ENCODE assay signal across 9 cellular contexts in genomic region chr11:32374261-32374711, GRCh38.
DNase-seq lines count a peak whose midpoint lies in the region; ATAC-seq and TF ChIP-seq lines count a peak whose summit lies in the region.
"Had no signal": no experiment of that assay in that cellular context is flagged by ENCODE, and none has a peak within 500 bp of the region (broad histone marks: within the 10 kb centered on the region; RNA-seq: fewer than 3 reads in every experiment).

No MANE protein-coding gene starts in this region.

- POLR2A ChIA-PET in WTC11 (lab: Charles Lee): no interaction called here

- H3K27ac ChIP-seq in BLaER1 treated with 17β-estradiol and CSF1 and Interleukin-3, amounts not matched to agents 10 nM and 100 nM: no peak overlapping the region

- no peaks in the 10 kb centered on the region for H3K27me3 ChIP-seq in BLaER1 treated with 17β-estradiol and CSF1 and Interleukin-3, amounts not matched to agents 10 nM and 100 nM

- peaks cover 10% of the 10 kb centered on the region for H3K27me3 Mint-ChIP-seq in WTC11 (ENCODE audit: low read depth)

- H3K36me3 Mint-ChIP-seq in WTC11: peaks cover 7% of the 10 kb centered on the region

- 0 out of 2 replicates have a peak, but pooled peaks cover 6% of the 10 kb centered on the region for H3K4me1 Mint-ChIP-seq in WTC11

- CTCF ChIA-PET in WTC11 (lab: Charles Lee): interaction anchor here (0.5 to 1.4 kb wide), 25 partner anchors 9 to 248 kb away, joined by 3 to 19 read pairs (median 4); partner anchors contain the start of gene WT1

- no peak overlapping the region for H3K9ac ChIP-seq in BLaER1 treated with 17β-estradiol and CSF1 and Interleukin-3, amounts not matched to agents 10 nM and 100 nM

- H3K27ac Mint-ChIP-seq in WTC11: no peak overlapping the region

- peaks cover 7 to 32% (median 14%) of the 10 kb centered on the region in 11 experiments for H3K9me3 ChIP-seq in BLaER1 treated with 17β-estradiol and CSF1 and Interleukin-3, amounts not matched to agents 10 nM and 100 nM (replicated peaks in 1 of 11)

- H3K4me1 ChIP-seq in BLaER1 treated with 17β-estradiol and CSF1 and Interleukin-3, amounts not matched to agents 10 nM and 100 nM: peaks cover 0 to 6% (median 0%) of the 10 kb centered on the region in 10 experiments; a peak in 3 of 20 replicates

- in situ Hi-C loops in GM13977 (cut with MboI; ENCODE audit: low pct_unique_long_range_greater_than_20kb, low sequenced_read_pairs, unreplicated experiment): no loop called here

- no peaks in the 10 kb centered on the region for H4K20me1 ChIP-seq in BLaER1 treated with 17β-estradiol and CSF1 and Interleukin-3, amounts not matched to agents 10 nM and 100 nM

- H3K4me3 Mint-ChIP-seq in WTC11: no peak overlapping the region

- 0 out of 22 replicates have a peak, but pooled peaks cover 0 to under 1% (median 0%) of the 10 kb centered on the region in 11 experiments for H3K36me3 ChIP-seq in BLaER1 treated with 17β-estradiol and CSF1 and Interleukin-3, amounts not matched to agents 10 nM and 100 nM

- H3K4me3 ChIP-seq in BLaER1 treated with 17β-estradiol and CSF1 and Interleukin-3, amounts not matched to agents 10 nM and 100 nM: no peak overlapping the region
- H3K4me3 ChIP-seq: lung had no signal

- ATAC-seq in WTC11 (peak; percentile 98), HG03139 (IDR thresholded peaks at IDR 0.05; ENCODE audit: unreplicated experiment) (no peak)

- peak overlapping the region in 7 of 11 experiments; percentile 5 to 47 (median 17); a peak in 3 of 22 replicates for H3K4me2 ChIP-seq in BLaER1 treated with 17β-estradiol and CSF1 and Interleukin-3, amounts not matched to agents 10 nM and 100 nM

- TF ChIP-seq CTCF in GM13977 (IDR thresholded peaks at IDR 0.05; ENCODE audit: extremely low read depth, insufficient read depth, missing control alignments) (peak; percentile 65), WTC11 (IDR thresholded peaks at IDR 0.05) (peak; percentile 75)

- DNase-seq in GM13977 (ENCODE audit: low spot score) (peak; percentile 72), LoVo (ENCODE audit: low spot score) (peak; percentile 15), WTC11 (ENCODE audit: low spot score) (peak; percentile 86), iPS-NIHi7 (ENCODE audit: extremely low spot score) (peak; percentile 86), superior temporal gyrus (ENCODE audit: extremely low spot score) (no peak), DMS79 treated with DMSO at 0.1 percent for 48 hours (lab: John Stamatoyannopoulos, UW) (no peak)

- peaks cover 17% of the 10 kb centered on the region for H3K9me3 Mint-ChIP-seq in WTC11

TF ChIP-seq in WTC11, 78 proteins besides CTCF, POLR2A, EP300 and RAD21 (continues in another document):
- TF ChIP-seq EMX1 (CRISPR knock-in tag; IDR thresholded peaks at IDR 0.05) (no peak), KAT7 (CRISPR knock-in tag; IDR thresholded peaks at IDR 0.05; ENCODE audit: borderline replicate concordance) (no peak), SP1 (CRISPR knock-in tag; conservative IDR thresholded peaks at IDR 0.05) (no peak), E2F1 (CRISPR knock-in tag; IDR thresholded peaks at IDR 0.05) (no peak), ZNF263 (CRISPR knock-in tag; IDR thresholded peaks at IDR 0.05; ENCODE audit: low read depth) (no peak), TEAD4 (CRISPR knock-in tag; IDR thresholded peaks at IDR 0.05) (no peak), GTF2I (CRISPR knock-in tag; conservative IDR thresholded peaks at IDR 0.05) (no peak), ETV6 (CRISPR knock-in tag; IDR thresholded peaks at IDR 0.05) (no peak), AFF4 (CRISPR knock-in tag; IDR thresholded peaks at IDR 0.05; ENCODE audit: borderline replicate concordance) (no peak), ZNF425 (CRISPR knock-in tag; conservative IDR thresholded peaks at IDR 0.05) (no peak), SOX15 (CRISPR knock-in tag; IDR thresholded peaks at IDR 0.05) (no peak), IRF2 (CRISPR knock-in tag; IDR thresholded peaks at IDR 0.05; ENCODE audit: borderline replicate concordance, low read depth) (no peak), MYBL2 (CRISPR knock-in tag; IDR thresholded peaks at IDR 0.05) (no peak), ZNF396 (CRISPR knock-in tag; IDR thresholded peaks at IDR 0.05; ENCODE audit: borderline replicate concordance) (no peak), AR (CRISPR knock-in tag; IDR thresholded peaks at IDR 0.05) (no peak), GRHL2 (CRISPR knock-in tag; IDR thresholded peaks at IDR 0.05; ENCODE audit: insufficient replicate concordance, severe bottlenecking) (no peak)
- TF ChIP-seq, protein P1, sequence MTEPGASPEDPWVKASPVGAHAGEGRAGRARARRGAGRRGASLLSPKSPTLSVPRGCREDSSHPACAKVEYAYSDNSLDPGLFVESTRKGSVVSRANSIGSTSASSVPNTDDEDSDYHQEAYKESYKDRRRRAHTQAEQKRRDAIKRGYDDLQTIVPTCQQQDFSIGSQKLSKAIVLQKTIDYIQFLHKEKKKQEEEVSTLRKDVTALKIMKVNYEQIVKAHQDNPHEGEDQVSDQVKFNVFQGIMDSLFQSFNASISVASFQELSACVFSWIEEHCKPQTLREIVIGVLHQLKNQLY (CRISPR knock-in tag; IDR thresholded peaks at IDR 0.05): no peak

Comparison
In these comparisons a context has a peak if more than half of its experiments do, and no peak if none do; other contexts are left out.
1. DNase-seq: peak in GM13977 (single experiment), LoVo (single experiment), WTC11 (single experiment) and iPS-NIHi7 (single experiment); none in superior temporal gyrus (single experiment) and DMS79 treated with DMSO at 0.1 percent for 48 hours (single experiment).